Comparison of ENCODE assay signal across 8 cellular contexts in the genomic region with DNA sequence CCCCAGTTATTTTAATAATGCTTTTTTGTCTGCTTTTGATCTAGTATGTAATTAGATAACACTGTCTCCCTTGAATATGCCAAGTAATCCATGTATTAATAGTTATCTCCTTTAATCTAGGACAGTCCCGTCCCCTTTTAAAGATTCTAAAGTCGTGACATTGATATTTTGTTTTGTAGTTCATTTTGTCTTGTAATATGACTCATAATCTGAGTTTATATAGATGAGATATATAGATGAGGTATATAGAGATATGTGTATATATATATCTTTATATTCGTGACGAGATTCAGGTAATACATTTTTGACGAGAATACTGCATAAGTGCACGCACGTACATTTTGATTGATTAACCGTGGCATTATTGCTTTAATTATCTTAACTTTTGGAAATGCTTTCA. TPM values are rescaled to one million over a fixed set of nuclear protein-coding genes. Genes with fewer than 3 reads are reported as not detected.
DNase-seq lines count a peak whose midpoint lies in the region; ATAC-seq and TF ChIP-seq lines count a peak whose summit lies in the region.

No MANE protein-coding gene starts in this region.

- H3K4me3 ChIP-seq in BE2C (ENCODE audit: low read depth, low read length) (peak overlapping the region; percentile 97), Karpas-422 (ENCODE audit: low read length) (peak overlapping the region; percentile 68)

- intact Hi-C loops in natural killer cell (cut with micrococcal nuclease) = loop anchor here (2.0 to 10.0 kb wide), 3 partner anchors 381 to 521 kb away; a partner anchor contains a TSS

- TF ChIP-seq CTCF in BE2C (IDR thresholded peaks at IDR 0.05; ENCODE audit: low read depth, low read length) (no peak), natural killer cell (IDR thresholded peaks at IDR 0.05) (no peak)

- H3K9ac ChIP-seq in Karpas-422 (ENCODE audit: low read length) = peak overlapping the region; percentile 96

- H3K4me3 Mint-ChIP-seq in natural killer cell = peak overlapping the region; percentile 99

- no peaks in the 10 kb centered on the region for H3K36me3 Mint-ChIP-seq in natural killer cell

- H3K9me3 Mint-ChIP-seq in natural killer cell = no peaks in the 10 kb centered on the region

- H3K9me2 ChIP-seq in Karpas-422 (replicated peaks; ENCODE audit: insufficient read depth, low read length) = no peaks in the 10 kb centered on the region

- H3K27ac Mint-ChIP-seq in natural killer cell = peak overlapping the region; percentile 99 to 100

- H3K4me1 ChIP-seq in BE2C = peaks cover 4% of the 10 kb centered on the region
- peaks cover 24% of the 10 kb centered on the region for H3K4me1 ChIP-seq in Karpas-422 (ENCODE audit: low read length)

- H3K9me3 ChIP-seq in BE2C = no peaks in the 10 kb centered on the region
- no peaks in the 10 kb centered on the region for H3K9me3 ChIP-seq in Karpas-422 (ENCODE audit: low read length)

- no peak overlapping the region for H2AFZ ChIP-seq in Karpas-422 (ENCODE audit: low read length)

- peaks cover 47 to 49% of the 10 kb centered on the region in 2 donors for H3K4me1 Mint-ChIP-seq in natural killer cell

- H3K36me3 ChIP-seq in BE2C (peaks cover 4% of the 10 kb centered on the region), Karpas-422 (ENCODE audit: insufficient read depth, low read length) (peaks cover 23% of the 10 kb centered on the region)

- peaks cover 66% of the 10 kb centered on the region for H3K79me2 ChIP-seq in Karpas-422 (ENCODE audit: low read length)

- no peaks in the 10 kb centered on the region for H3K27me3 Mint-ChIP-seq in natural killer cell (ENCODE audit: low read depth in 2 of 2)

- no peaks in the 10 kb centered on the region for H4K20me1 ChIP-seq in Karpas-422 (ENCODE audit: insufficient read depth, low read depth, low read length)

- ATAC-seq in natural killer cell = no peak
- ATAC-seq in HG02610 (IDR thresholded peaks at IDR 0.05; ENCODE audit: unreplicated experiment) = no peak

- H3K4me2 ChIP-seq in Karpas-422 (ENCODE audit: low read depth, low read length, poor library complexity, severe bottlenecking) = peak overlapping the region; percentile 88

- DNase-seq in BE2C = no peak
- no peak for DNase-seq in Karpas-422
- no peak for DNase-seq in natural killer cell
- DNase-seq in SIG-M5 treated with dmso at 0.1 percent for 504 hours (lab: John Stamatoyannopoulos, UW; ENCODE audit: unreplicated experiment) = no peak
- no peak for DNase-seq in superior temporal gyrus (ENCODE audit: extremely low spot score)
- no peak for DNase-seq in stimulated activated CD4-positive, alpha-beta T cell treated with anti-CD3 and anti-CD28 coated beads, Interleukin-2, amount 100 ng/mL, for 48 hours

- H3K27ac ChIP-seq in Karpas-422 (ENCODE audit: low read length) (peak overlapping the region; percentile 72), cingulate gyrus (ENCODE audit: low read depth, low read length) (peak overlapping the region; percentile 94)

- H3K27me3 ChIP-seq in BE2C (no peaks in the 10 kb centered on the region), Karpas-422 (ENCODE audit: low read length) (no peaks in the 10 kb centered on the region)

RNA-seq across cellular contexts. Expression of a gene that starts 1.6 kb away (rescaled TPM):
- 58.0 TPM for polyA plus RNA-seq in BE2C (2012; ENCODE audit: insufficient read depth, insufficient read length, low read depth)
- 180 and 226 TPM in 2 replicates for total RNA-seq in Karpas-422 (2014; rRNA removed; shearing (Covaris generic); ENCODE audit: low replicate concordance)
- total RNA-seq in natural killer cell = 100 to 1,000 TPM; 151 to 177 (median 168) TPM
